Comparison of ENCODE assay signal across 24 cellular contexts in the genomic region with DNA sequence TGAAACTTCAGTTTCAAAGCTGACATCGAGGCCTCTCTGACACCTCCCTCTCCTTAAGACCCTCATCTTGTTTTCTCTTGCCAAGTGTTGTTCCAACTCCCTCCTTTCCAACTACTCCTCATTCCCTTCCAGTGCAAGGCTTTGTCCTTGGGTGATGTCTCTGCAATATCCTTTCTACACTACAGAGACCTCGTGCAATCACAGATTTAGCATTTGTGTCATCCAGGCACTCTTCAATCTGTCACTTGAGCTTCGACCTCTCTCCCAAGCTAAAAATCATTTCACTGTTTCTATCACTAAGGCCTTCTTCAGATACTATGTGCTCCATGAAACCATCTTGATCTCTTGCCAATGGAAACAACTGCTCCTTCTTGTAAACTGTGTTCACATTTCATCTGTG. TPM values are rescaled to one million over a fixed set of nuclear protein-coding genes. Genes with fewer than 3 reads are reported as not detected.
DNase-seq lines count a peak whose midpoint lies in the region; ATAC-seq and TF ChIP-seq lines count a peak whose summit lies in the region.
"Had no signal": no experiment of that assay in that cellular context is flagged by ENCODE, and none has a peak within 500 bp of the region (broad histone marks: within the 10 kb centered on the region; RNA-seq: fewer than 3 reads in every experiment).

No MANE protein-coding gene starts in this region.

- H3K4me1 ChIP-seq in left ventricle myocardium inferior (peaks cover 8% of the 10 kb centered on the region), right atrium auricular region (peaks cover 0 to 4% of the 10 kb centered on the region in 2 donors), IMR-90 (ENCODE audit: control insufficient read depth, insufficient read depth, low read length) (peaks cover 20% of the 10 kb centered on the region), esophagus muscularis mucosa (peaks cover 0 to 23% (median 7%) of the 10 kb centered on the region in 4 donors), gastrocnemius medialis (peaks cover 25 to 29% of the 10 kb centered on the region in 2 donors), breast epithelium (no peaks in the 10 kb centered on the region)
- H3K4me1 ChIP-seq: BE2C had no signal

- H3K4me2 ChIP-seq in IMR-90 (ENCODE audit: low read depth, low read length) = no peak overlapping the region
- H3K4me2 ChIP-seq: A549; BLaER1 treated with 17β-estradiol and CSF1 and Interleukin-3, amounts not matched to agents 10 nM and 100 nM had no signal

- no peaks in the 10 kb centered on the region for H4K20me1 ChIP-seq in IMR-90 (ENCODE audit: insufficient read depth, low read length)
- H4K20me1 ChIP-seq: BLaER1 treated with 17β-estradiol and CSF1 and Interleukin-3, amounts not matched to agents 10 nM and 100 nM had no signal

- no peak overlapping the region for H2BK5ac ChIP-seq in IMR-90 (ENCODE audit: low read depth, low read length, poor library complexity, severe bottlenecking)

- H3K9ac ChIP-seq in IMR-90 (ENCODE audit: low read depth, low read length) = no peak overlapping the region
- H3K9ac ChIP-seq: BLaER1 treated with 17β-estradiol and CSF1 and Interleukin-3, amounts not matched to agents 10 nM and 100 nM had no signal

- TF ChIP-seq CTCF in left ventricle myocardium inferior (IDR thresholded peaks at IDR 0.05; ENCODE audit: borderline replicate concordance) (no peak), right atrium auricular region (IDR thresholded peaks at IDR 0.05) (no peak), IMR-90 (conservative IDR thresholded peaks at IDR 0.05; ENCODE audit: low read depth, low read length) (no peak), esophagus muscularis mucosa (IDR thresholded peaks at IDR 0.05) (no peak), gastrocnemius medialis (IDR thresholded peaks at IDR 0.05 in 4 of 5, conservative IDR thresholded peaks at IDR 0.05 in 1 of 5) (no peak), breast epithelium (IDR thresholded peaks at IDR 0.05) (no peak)

- 0 out of 2 replicates have a peak overlapping the region, but pooled peaks have one; percentile 1 for H2BK120ac ChIP-seq in IMR-90 (ENCODE audit: low read depth, low read length)

- no peak overlapping the region for H3K4ac ChIP-seq in IMR-90 (ENCODE audit: low read depth, low read length)

- H3K36me3 ChIP-seq in left ventricle myocardium inferior (no peaks in the 10 kb centered on the region), right atrium auricular region (no peaks in the 10 kb centered on the region), IMR-90 (ENCODE audit: control insufficient read depth, insufficient read depth, low read length) (no peaks in the 10 kb centered on the region), esophagus muscularis mucosa (no peaks in the 10 kb centered on the region), gastrocnemius medialis (no peaks in the 10 kb centered on the region), breast epithelium (no peaks in the 10 kb centered on the region)
- H3K36me3 ChIP-seq: BE2C; BLaER1 treated with 17β-estradiol and CSF1 and Interleukin-3, amounts not matched to agents 10 nM and 100 nM had no signal

- 43% methylated on average over 3 of the region's 3 CpGs; no CpG with 5 or more reads in 1 of the 2 experiments for WGBS in IMR-90 (ENCODE audit: extremely low coverage in 2 of 2, insufficient read length in 1 of 2), 2 experiments
- 53% methylated on average over 3 of the region's 3 CpGs for WGBS in esophagus muscularis mucosa

- DNase-seq in left ventricle myocardium inferior (no peak), right atrium auricular region (ENCODE audit: low spot score) (no peak), IMR-90 (peak; percentile 35), esophagus muscularis mucosa (ENCODE audit: extremely low spot score) (peak; percentile 62), gastrocnemius medialis (no peak), hepatic stellate cell (ENCODE audit: low spot score) (no peak), breast epithelium (ENCODE audit: low spot score in 2 of 2) (no peak)
- DNase-seq: 8988T; ACHN; AML-193; BE2C; CD4-positive, alpha-beta T cell; CD8-positive, alpha-beta memory T cell; DMS 273 treated with DMSO at 0.1 percent for 48 hours; DMS79; EL; GDM1; H7; HCEC 1CT had no signal

- dilution Hi-C loops in IMR-90 (cut with HindIII; ENCODE audit: low sequenced_read_pairs, unreplicated experiment) = no loop called here

- H3K27ac ChIP-seq in left ventricle myocardium inferior (replicated peaks) (peak overlapping the region; percentile 22), right atrium auricular region (no peak overlapping the region), IMR-90 (ENCODE audit: insufficient read depth, low read length) (peak overlapping the region; percentile 4; the same call in 1 of the 2 replicates), esophagus muscularis mucosa (replicated peaks in 1 of 4) (no peak overlapping the region), gastrocnemius medialis (peak overlapping the region; percentile 12 to 73 (median 36)), breast epithelium (no peak overlapping the region)
- H3K27ac ChIP-seq: A549; BLaER1 treated with 17β-estradiol and CSF1 and Interleukin-3, amounts not matched to agents 10 nM and 100 nM had no signal

- H2AK9ac ChIP-seq in IMR-90 (replicated peaks; ENCODE audit: low read depth, low read length, poor library complexity) = no peak overlapping the region

- in situ Hi-C loops in IMR-90 (cut with MboI; ENCODE audit: low sequenced_read_pairs) = no loop called here
- in situ Hi-C loops in gastrocnemius medialis (cut with MboI; ENCODE audit: low sequenced_read_pairs in 4 of 4) = no loop called here

- H3K79me1 ChIP-seq in IMR-90 (ENCODE audit: low read depth in 1 of 2, low read length in 2 of 2) = no peaks in the 10 kb centered on the region

- no peak for TF ChIP-seq RAD21 in IMR-90 (IDR thresholded peaks at IDR 0.05; ENCODE audit: low read length)

- H2AFZ ChIP-seq in IMR-90 (replicated peaks; ENCODE audit: low read length, poor library complexity) = no peak overlapping the region

- H2BK20ac ChIP-seq in IMR-90 (ENCODE audit: low read depth, low read length) = no peak overlapping the region

- TF ChIP-seq EP300 in esophagus muscularis mucosa (IDR thresholded peaks at IDR 0.05) = no peak

- H3K27me3 ChIP-seq in left ventricle myocardium inferior (ENCODE audit: low read depth) = no peaks in the 10 kb centered on the region
- no peaks in the 10 kb centered on the region for H3K27me3 ChIP-seq in right atrium auricular region
- peaks cover 21% of the 10 kb centered on the region for H3K27me3 ChIP-seq in IMR-90 (ENCODE audit: control insufficient read depth, insufficient read depth, low read length)
- H3K27me3 ChIP-seq in esophagus muscularis mucosa = no peaks in the 10 kb centered on the region
- H3K27me3 ChIP-seq in gastrocnemius medialis = no peaks in the 10 kb centered on the region
- H3K27me3 ChIP-seq in breast epithelium = no peaks in the 10 kb centered on the region
- H3K27me3 ChIP-seq: BE2C; BLaER1 treated with 17β-estradiol and CSF1 and Interleukin-3, amounts not matched to agents 10 nM and 100 nM had no signal

- H3K9me1 ChIP-seq in IMR-90 (ENCODE audit: insufficient read depth, low read length) = peaks cover 10% of the 10 kb centered on the region

- H4K5ac ChIP-seq in IMR-90 (ENCODE audit: low read depth, low read length) = peak overlapping the region; percentile 37; the same call in 1 of the 2 replicates

- H3K18ac ChIP-seq in IMR-90 (ENCODE audit: low read depth, low read length) = peak overlapping the region; percentile 5; the same call in 1 of the 2 replicates

- no peak overlapping the region for H3K14ac ChIP-seq in IMR-90 (replicated peaks; ENCODE audit: low read depth, low read length)

- H4K91ac ChIP-seq in IMR-90 (ENCODE audit: insufficient read depth, low read depth, low read length) = no peak overlapping the region

- no peak overlapping the region for H3K4me3 ChIP-seq in left ventricle myocardium inferior
- no peak overlapping the region for H3K4me3 ChIP-seq in right atrium auricular region
- no peak overlapping the region for H3K4me3 ChIP-seq in IMR-90 (ENCODE audit: insufficient read depth, low read depth, low read length)
- H3K4me3 ChIP-seq in esophagus muscularis mucosa = no peak overlapping the region
- no peak overlapping the region for H3K4me3 ChIP-seq in gastrocnemius medialis
- H3K4me3 ChIP-seq in breast epithelium = no peak overlapping the region
- H3K4me3 ChIP-seq: A549; BLaER1 treated with 17β-estradiol and CSF1 and Interleukin-3, amounts not matched to agents 10 nM and 100 nM; GM12878 had no signal

- no peak overlapping the region for H3K56ac ChIP-seq in IMR-90 (ENCODE audit: extremely low read depth, insufficient read depth, low read length)

- no peak overlapping the region for H4K8ac ChIP-seq in IMR-90 (ENCODE audit: low read depth in 2 of 2, low read length in 2 of 2)

- no TSS peak for BruUV-seq in IMR-90 (replicated peaks; lab: Mats Ljungman, UMichigan)

- H3K9me3 ChIP-seq in left ventricle myocardium inferior (replicated peaks) = no peaks in the 10 kb centered on the region
- H3K9me3 ChIP-seq in right atrium auricular region = no peaks in the 10 kb centered on the region
- H3K9me3 ChIP-seq in IMR-90 (ENCODE audit: control insufficient read depth, insufficient read depth, low read length) = no peaks in the 10 kb centered on the region; the same call in 1 of the 2 replicates
- no peaks in the 10 kb centered on the region for H3K9me3 ChIP-seq in esophagus muscularis mucosa
- H3K9me3 ChIP-seq in gastrocnemius medialis = no peaks in the 10 kb centered on the region
- no peaks in the 10 kb centered on the region for H3K9me3 ChIP-seq in breast epithelium
- H3K9me3 ChIP-seq: A549; BE2C; BLaER1 treated with 17β-estradiol and CSF1 and Interleukin-3, amounts not matched to agents 10 nM and 100 nM had no signal

- peak overlapping the region; percentile 3; the same call in 2 of the 3 replicates for H2BK15ac ChIP-seq in IMR-90 (ENCODE audit: low read depth, low read length)

- TF ChIP-seq POLR2A in IMR-90 (IDR thresholded peaks at IDR 0.05; ENCODE audit: low read depth, low read length) = no peak
- TF ChIP-seq POLR2A in esophagus muscularis mucosa (IDR thresholded peaks at IDR 0.05; ENCODE audit: low read depth) = no peak
- no peak for TF ChIP-seq POLR2A in gastrocnemius medialis (IDR thresholded peaks at IDR 0.05)
- TF ChIP-seq POLR2A in breast epithelium (IDR thresholded peaks at IDR 0.05) = no peak

- H3K23ac ChIP-seq in IMR-90 (ENCODE audit: low read depth, low read length) = no peak overlapping the region

- intact Hi-C loops in left ventricle myocardium inferior (cut with micrococcal nuclease) = no loop called here
- intact Hi-C loops in IMR-90 (cut with micrococcal nuclease) = no loop called here
- intact Hi-C loops in esophagus muscularis mucosa (cut with DNase I) = no loop called here
- intact Hi-C loops in gastrocnemius medialis (cut with DNase I; ENCODE audit: low total_unique reads) = no loop called here
- intact Hi-C loops in breast epithelium (cut with DNase I; ENCODE audit: low total_unique reads) = no loop called here

- CTCF ChIA-PET in IMR-90 (lab: Yijun Ruan, JAX) = interaction anchor here (0.6 kb wide), 1 partner anchor 733 kb away, joined by 4 read pairs; no protein-coding TSS in a partner anchor

- ATAC-seq in IMR-90 (ENCODE audit: low read depth) (no peak), gastrocnemius medialis (peak; percentile 57 to 62), GM21381 (IDR thresholded peaks at IDR 0.05; ENCODE audit: unreplicated experiment) (no peak)
- ATAC-seq: A549, GM12878 had no signal

- POLR2A ChIA-PET in IMR-90 (lab: Charles Lee; ENCODE audit: unreplicated experiment) = no interaction called here

- H2AK5ac ChIP-seq in IMR-90 (ENCODE audit: low read depth, low read length) = no peak overlapping the region; the same call in 1 of the 2 replicates

RNA-seq across cellular contexts. Expression of a gene that starts 31.6 kb away (rescaled TPM):
- total RNA-seq in left ventricle myocardium inferior = 0.49 TPM
- total RNA-seq in right atrium auricular region = not detected
- not detected in 2 replicates for total RNA-seq in IMR-90 (2012; rRNA removed)
- polyA plus RNA-seq in IMR-90 (2012; rRNA removed) = 0.15 and 0.59 TPM in 2 replicates
- polyA plus RNA-seq in IMR-90 (2012; cell fraction: cytosol; rRNA removed) = 0.20 and 0.47 TPM in 2 replicates
- 0.96 and 1.4 TPM in 2 replicates for polyA plus RNA-seq in IMR-90 (2012; cell fraction: nucleus; rRNA removed; ENCODE audit: low replicate concordance)
- total RNA-seq in esophagus muscularis mucosa = not detected
- not detected for total RNA-seq in gastrocnemius medialis
- 1 to 10 TPM in 2 of 3 donors, not detected in 1; 2.5 to 2.6 TPM for total RNA-seq in breast epithelium
- total RNA-seq: CD4-positive, alpha-beta T cell; CD8-positive, alpha-beta memory T cell; GM12878 had no signal
- polyA plus RNA-seq: CD14-positive monocyte; CD8-positive, alpha-beta memory T cell had no signal

RNA-seq across cellular contexts. Expression of a gene that starts 44.7 kb away (rescaled TPM):
- total RNA-seq in left ventricle myocardium inferior (135 TPM), right atrium auricular region (100 to 1,000 TPM; 160 to 164 TPM), IMR-90 (2012; rRNA removed) (33.5 and 39.2 TPM in 2 replicates), esophagus muscularis mucosa (100 to 1,000 TPM; 171 to 253 (median 237) TPM), gastrocnemius medialis (100 to 1,000 TPM in 1 of 4 donors, 10 to 100 TPM in 3; 75.5 to 227 (median 83.2) TPM), breast epithelium (100 to 1,000 TPM; 114 to 478 (median 152) TPM)
- 72.8 and 79.3 TPM in 2 replicates for polyA plus RNA-seq in IMR-90 (2012; rRNA removed)
- polyA plus RNA-seq in IMR-90 (2012; cell fraction: cytosol; rRNA removed) = 40.7 and 76.8 TPM in 2 replicates
- polyA plus RNA-seq in IMR-90 (2012; cell fraction: nucleus; rRNA removed; ENCODE audit: low replicate concordance) = 20.7 and 30.4 TPM in 2 replicates
- total RNA-seq: CD4-positive, alpha-beta T cell had no signal
- polyA plus RNA-seq: CD8-positive, alpha-beta memory T cell; GM12878 had no signal

Comparison
In these comparisons a context has a peak if more than half of its experiments do, and no peak if none do; other contexts are left out.
1. H3K27ac ChIP-seq: peak in left ventricle myocardium inferior (single experiment), IMR-90 (single experiment) and gastrocnemius medialis (4 of 4); none in right atrium auricular region (0 of 2), esophagus muscularis mucosa (0 of 4) and breast epithelium (0 of 2).
2. DNase-seq: peak in IMR-90 (single experiment) and esophagus muscularis mucosa (single experiment); none in left ventricle myocardium inferior (single experiment), right atrium auricular region (single experiment), gastrocnemius medialis (0 of 2), hepatic stellate cell (single experiment) and breast epithelium (0 of 2).
3. ATAC-seq: peak in gastrocnemius medialis (2 of 2); none in IMR-90 (single experiment) and GM21381 (single experiment).